In genomic region chr10:92076722-92077121, GRCh38 we compare ENCODE assay signal across 1 cellular context.
TF ChIP-seq lines count a peak whose summit lies in the region.

No MANE protein-coding gene starts in this region.

TF ChIP-seq in K562, 482 proteins besides CTCF, POLR2A, EP300 and RAD21 (continued from another document):
- TF ChIP-seq ZBTB40 (IDR thresholded peaks at IDR 0.05), result peak; percentile 79
- no peak for TF ChIP-seq ZBTB40 (CRISPR knock-in tag; IDR thresholded peaks at IDR 0.05)
- no peak for TF ChIP-seq ZNF655 (CRISPR knock-in tag; IDR thresholded peaks at IDR 0.05)
